16 cellular contexts compared by ENCODE assay signal in genomic region chr16:85471469-85472431, GRCh38.
DNase-seq lines count a peak whose midpoint lies in the region; ATAC-seq and TF ChIP-seq lines count a peak whose summit lies in the region.
"Had no signal": no experiment of that assay in that cellular context is flagged by ENCODE, and none has a peak within 500 bp of the region (broad histone marks: within the 10 kb centered on the region; RNA-seq: fewer than 3 reads in every experiment).

No MANE protein-coding gene starts in this region.

- H3K27ac ChIP-seq in cardiac muscle cell (peak overlapping the region; percentile 76), aorta (ENCODE audit: low read depth in 1 of 2, low read length in 2 of 2) (no peak overlapping the region)
- H3K27ac ChIP-seq: esophagus squamous epithelium had no signal

- in situ Hi-C loops in ACHN (cut with HindIII; ENCODE audit: low pct_ligation_motif_present, low pct_unique_long_range_greater_than_20kb, low sequenced_read_pairs), result no loop called here

- no peaks in the 10 kb centered on the region for H3K9me3 Mint-ChIP-seq in type B pancreatic cell
- H3K9me3 Mint-ChIP-seq: natural killer cell treated with Interleukin-12 subunit alpha and Interleukin-12 subunit beta and Interleukin-15 and Interleukin-18, amount 100 ng/mL, for 72 hours; stimulated activated naive B cell treated with anti-CD40 and anti-IgM and Interleukin-4, amounts not matched to agents 10 μg/mL and 1 μg/mL and 100 μg/mL, for 72 hours had no signal

- H3K36me3 ChIP-seq in cardiac muscle cell, result no peaks in the 10 kb centered on the region
- H3K36me3 ChIP-seq in aorta (ENCODE audit: control insufficient read depth in 1 of 2, insufficient read depth in 2 of 2, low read length in 1 of 2), result no peaks in the 10 kb centered on the region
- H3K36me3 ChIP-seq: esophagus squamous epithelium had no signal

- H3K9me3 ChIP-seq in cardiac muscle cell (ENCODE audit: low read depth), result no peaks in the 10 kb centered on the region
- H3K9me3 ChIP-seq in aorta (ENCODE audit: control insufficient read depth, low read length), result no peaks in the 10 kb centered on the region
- H3K9me3 ChIP-seq: esophagus squamous epithelium had no signal

- WGBS in aorta, 2 donors, result 92 to 95% methylated on average over 15 of the region's 15 CpGs

- ATAC-seq in Right ventricle myocardium superior (ENCODE audit: poor library complexity) (no peak), aorta (ENCODE audit: low FRiP score) (no peak)
- ATAC-seq: GM12878; natural killer cell treated with Interleukin-12 subunit alpha and Interleukin-12 subunit beta and Interleukin-15 and Interleukin-18, amount 100 ng/mL, for 72 hours; stimulated activated naive B cell treated with anti-CD40 and anti-IgM and Interleukin-4, amounts not matched to agents 10 μg/mL and 1 μg/mL and 100 μg/mL, for 72 hours had no signal

- peak overlapping the region; percentile 65 for H3K4me3 Mint-ChIP-seq in type B pancreatic cell
- H3K4me3 Mint-ChIP-seq: natural killer cell treated with Interleukin-12 subunit alpha and Interleukin-12 subunit beta and Interleukin-15 and Interleukin-18, amount 100 ng/mL, for 72 hours; stimulated activated naive B cell treated with anti-CD40 and anti-IgM and Interleukin-4, amounts not matched to agents 10 μg/mL and 1 μg/mL and 100 μg/mL, for 72 hours had no signal

- no peaks in the 10 kb centered on the region for H3K36me3 Mint-ChIP-seq in type B pancreatic cell
- H3K36me3 Mint-ChIP-seq: natural killer cell treated with Interleukin-12 subunit alpha and Interleukin-12 subunit beta and Interleukin-15 and Interleukin-18, amount 100 ng/mL, for 72 hours had no signal

- peaks cover 50% of the 10 kb centered on the region for H3K4me1 ChIP-seq in cardiac muscle cell (ENCODE audit: low read depth)
- H3K4me1 ChIP-seq in aorta (ENCODE audit: control insufficient read depth in 1 of 2, insufficient read depth in 2 of 2, low read length in 2 of 2), result no peaks in the 10 kb centered on the region

- H3K4me1 Mint-ChIP-seq in type B pancreatic cell (ENCODE audit: unreplicated experiment), result peaks cover 50% of the 10 kb centered on the region

- TF ChIP-seq CTCF in cardiac muscle cell (IDR thresholded peaks at IDR 0.05; ENCODE audit: low read depth, low read length) (peak; percentile 17), fibroblast of pulmonary artery (IDR thresholded peaks at IDR 0.05; ENCODE audit: low read length, missing control alignments) (no peak), type B pancreatic cell (conservative IDR thresholded peaks at IDR 0.05) (no peak)

- H3K27me3 Mint-ChIP-seq in type B pancreatic cell, result no peaks in the 10 kb centered on the region

- intact Hi-C loops in Right ventricle myocardium superior (cut with DNase I) (no loop called here), aorta (cut with DNase I) (no loop called here)

- H3K27me3 ChIP-seq in cardiac muscle cell (no peaks in the 10 kb centered on the region), aorta (ENCODE audit: control insufficient read depth in 1 of 2, insufficient read depth in 2 of 2, low read length in 1 of 2) (no peaks in the 10 kb centered on the region)
- H3K27me3 ChIP-seq: esophagus squamous epithelium had no signal

- H3K4me3 ChIP-seq in cardiac muscle cell (no peak overlapping the region), fibroblast of pulmonary artery (replicated peaks; ENCODE audit: low read depth, low read length) (no peak overlapping the region), aorta (ENCODE audit: low read length in 2 of 2) (no peak overlapping the region)
- H3K4me3 ChIP-seq: esophagus squamous epithelium, GM12878 had no signal

- peak in 1 of 2 donors; percentile 39 for DNase-seq in cardiac muscle cell (ENCODE audit: low read depth in 1 of 2, low spot score in 1 of 2)
- DNase-seq in Right ventricle myocardium superior, result no peak
- peak; percentile 66 for DNase-seq in NCI-H524 treated with DMSO at 0.1 percent for 48 hours (lab: John Stamatoyannopoulos, UW)
- peak; percentile 17 for DNase-seq in fibroblast of pulmonary artery (ENCODE audit: low read depth)
- DNase-seq in type B pancreatic cell (ENCODE audit: extremely low spot score, unreplicated experiment), result no peak
- DNase-seq in aorta, result no peak
- no peak for DNase-seq in ACHN
- no peak for DNase-seq in medulla oblongata (ENCODE audit: extremely low spot score)
- DNase-seq: activated CD4-positive, CD25-positive, alpha-beta regulatory T cell; esophagus squamous epithelium; NCI-H1436 treated with DMSO at 0.1 percent for 48 hours; RPMI8226; stimulated activated CD4-positive, alpha-beta T cell treated with anti-CD3 and anti-CD28 coated beads, Interleukin-1b, Interleukin-23, amount 100 ng/mL, for 48 hours; stimulated activated naive B cell treated with anti-CD40 and anti-IgM and Interleukin-4, amounts not matched to agents 10 μg/mL and 1 μg/mL and 100 μg/mL, for 72 hours had no signal

- peak overlapping the region; percentile 92 for H3K27ac Mint-ChIP-seq in type B pancreatic cell
- H3K27ac Mint-ChIP-seq: natural killer cell treated with Interleukin-12 subunit alpha and Interleukin-12 subunit beta and Interleukin-15 and Interleukin-18, amount 100 ng/mL, for 72 hours; stimulated activated naive B cell treated with anti-CD40 and anti-IgM and Interleukin-4, amounts not matched to agents 10 μg/mL and 1 μg/mL and 100 μg/mL, for 72 hours had no signal

Comparison
In these comparisons a context has a peak if more than half of its experiments do, and no peak if none do; other contexts are left out.
1. DNase-seq: peak in NCI-H524 treated with DMSO at 0.1 percent for 48 hours (single experiment) and fibroblast of pulmonary artery (single experiment); none in Right ventricle myocardium superior (single experiment), type B pancreatic cell (single experiment), aorta (0 of 2), ACHN (single experiment) and medulla oblongata (single experiment).